In the genomic region with DNA sequence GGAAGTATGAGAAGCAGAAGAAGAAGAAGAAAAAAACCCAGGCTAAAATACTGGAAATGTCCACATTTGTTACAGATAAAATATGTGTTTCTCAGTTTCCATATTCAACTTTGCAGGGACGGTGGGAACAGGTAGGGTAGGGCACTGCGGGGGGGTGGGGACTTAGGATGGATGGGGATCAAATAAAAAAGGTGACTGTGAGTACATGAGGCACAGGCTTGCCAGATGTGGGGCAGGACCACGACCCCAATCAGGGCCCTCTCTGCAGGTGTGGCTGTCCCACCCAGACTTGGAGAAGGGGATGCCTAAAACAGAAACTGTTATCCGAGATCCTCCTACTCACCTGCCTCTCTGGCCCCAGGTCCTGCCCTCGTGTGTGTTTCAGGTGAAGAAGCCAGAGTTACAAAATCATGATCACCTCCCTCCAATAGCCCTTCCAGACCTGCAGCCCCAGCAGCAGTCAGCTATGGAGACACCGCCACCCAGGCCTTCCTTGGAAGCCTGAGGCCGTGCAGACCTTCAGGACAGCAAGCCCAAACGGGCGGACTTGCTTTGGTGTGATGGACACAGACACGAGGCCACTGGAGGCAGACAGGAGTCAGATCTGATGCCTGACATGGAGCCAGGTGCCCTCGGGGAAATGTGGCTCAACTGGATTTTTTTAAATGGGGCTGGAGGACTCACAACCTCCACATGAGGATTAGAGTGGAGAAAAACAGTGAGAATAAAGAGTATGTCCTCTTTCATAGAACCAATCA, we compare ENCODE assay signal across 6 cellular contexts.
DNase-seq lines count a peak whose midpoint lies in the region; ATAC-seq, FAIRE-seq and TF ChIP-seq lines count a peak whose summit lies in the region.
"Not testable (repeated sequence)": the region's sequence is repeated elsewhere in the genome, so short reads cannot be mapped to it uniquely, and the experiment has no call there.

No MANE protein-coding gene starts in this region.

- WGBS in K562 (ENCODE audit: insufficient coverage, low coverage, missing lambda C conversion rate), result 26% methylated on average over 3 of the region's 11 CpGs
- WGBS in HepG2 (ENCODE audit: low lambda C conversion rate), result 92% methylated on average over 4 of the region's 11 CpGs

- not testable (repeated sequence) for TF ChIP-seq EP300 in K562 (IDR thresholded peaks at IDR 0.05; ENCODE audit: low read length); HepG2 (IDR thresholded peaks at IDR 0.05; ENCODE audit: low read depth in 2 of 2, low read length in 2 of 2); HepG2 (CRISPR knock-in tag; IDR thresholded peaks at IDR 0.05; ENCODE audit: borderline replicate concordance)

- not testable (repeated sequence) for H3K36me3 Mint-ChIP-seq in activated CD8-positive, alpha-beta T cell treated with anti-CD3 and anti-CD28 coated beads for 36 hours (ENCODE audit: low read depth); stimulated activated naive CD8-positive, alpha-beta T cell treated with anti-CD3 and anti-CD28 coated beads, Interleukin-15, Interleukin-2, amounts not matched to agents 100 ng/mL and 50 ng/mL, for 24 hours (ENCODE audit: low read depth)

- not testable (repeated sequence) for H4K20me1 ChIP-seq in K562 (replicated peaks; ENCODE audit: control insufficient read depth, insufficient read depth, low read length); HepG2 (ENCODE audit: insufficient read depth, low read length)

- H3K4me1 Mint-ChIP-seq in activated CD8-positive, alpha-beta T cell treated with anti-CD3 and anti-CD28 coated beads for 36 hours (ENCODE audit: low read depth), result peaks cover 26% of the 10 kb centered on the region
- peaks cover 27% of the 10 kb centered on the region for H3K4me1 Mint-ChIP-seq in stimulated activated naive CD8-positive, alpha-beta T cell treated with anti-CD3 and anti-CD28 coated beads, Interleukin-15, Interleukin-2, amounts not matched to agents 100 ng/mL and 50 ng/mL, for 24 hours (ENCODE audit: low read depth)

- H3K36me3 ChIP-seq in Panc1 (ENCODE audit: control insufficient read depth, insufficient read depth, low read length); K562 (ENCODE audit: control insufficient read depth, insufficient read depth, low read length); HepG2 (replicated peaks in 1 of 2; ENCODE audit: control insufficient read depth in 1 of 2, insufficient read depth in 2 of 2, low read length in 2 of 2): not testable (repeated sequence)

- FAIRE-seq in K562 (lab: Jason Lieb, UNC), result peak; percentile 6
- not testable (repeated sequence) for FAIRE-seq in HepG2 (lab: Jason Lieb, UNC)

- H3K4me3 Mint-ChIP-seq in activated CD8-positive, alpha-beta T cell treated with anti-CD3 and anti-CD28 coated beads for 36 hours; stimulated activated naive CD8-positive, alpha-beta T cell treated with anti-CD3 and anti-CD28 coated beads, Interleukin-15, Interleukin-2, amounts not matched to agents 100 ng/mL and 50 ng/mL, for 24 hours: not testable (repeated sequence)

- intact Hi-C loops in Panc1 (cut with micrococcal nuclease; ENCODE audit: unreplicated experiment); activated CD8-positive, alpha-beta T cell treated with anti-CD3 and anti-CD28 coated beads for 36 hours (cut with micrococcal nuclease); K562 (cut with micrococcal nuclease); HepG2 (cut with micrococcal nuclease; ENCODE audit: unreplicated experiment): not testable (repeated sequence)

- H3K27me3 Mint-ChIP-seq in activated CD8-positive, alpha-beta T cell treated with anti-CD3 and anti-CD28 coated beads for 36 hours; stimulated activated naive CD8-positive, alpha-beta T cell treated with anti-CD3 and anti-CD28 coated beads, Interleukin-15, Interleukin-2, amounts not matched to agents 100 ng/mL and 50 ng/mL, for 24 hours: not testable (repeated sequence)

- not testable (repeated sequence) for H3K27me3 ChIP-seq in Panc1 (ENCODE audit: control insufficient read depth, insufficient read depth, low read length); K562 (ENCODE audit: control insufficient read depth in 2 of 2, insufficient read depth in 2 of 2, low read length in 2 of 2); HepG2 (ENCODE audit: control insufficient read depth in 1 of 2, insufficient read depth in 2 of 2, low read length in 2 of 2)

- not testable (repeated sequence) for H3K27ac ChIP-seq in Panc1 (ENCODE audit: low read length); K562 (ENCODE audit: extremely low read depth, low read depth, low read length); HepG2 (ENCODE audit: extremely low read length, insufficient read depth, low read length)

- not testable (repeated sequence) for H3K27ac Mint-ChIP-seq in activated CD8-positive, alpha-beta T cell treated with anti-CD3 and anti-CD28 coated beads for 36 hours
- peak overlapping the region; percentile 72 for H3K27ac Mint-ChIP-seq in stimulated activated naive CD8-positive, alpha-beta T cell treated with anti-CD3 and anti-CD28 coated beads, Interleukin-15, Interleukin-2, amounts not matched to agents 100 ng/mL and 50 ng/mL, for 24 hours

- in situ Hi-C loops in Panc1 (cut with HindIII; ENCODE audit: low pct_unique_long_range_greater_than_20kb, low sequenced_read_pairs); K562 (cut with MboI); HepG2 (cut with HindIII; ENCODE audit: extremely low pct_ligation_motif_present, low pct_unique_long_range_greater_than_20kb): not testable (repeated sequence)

- POLR2A ChIA-PET in Panc1 (lab: Charles Lee); activated CD8-positive, alpha-beta T cell treated with anti-CD3 and anti-CD28 coated beads for 36 hours (lab: Charles Lee); K562 (lab: Yijun Ruan, JAX); HepG2 (lab: Yijun Ruan, JAX): not testable (repeated sequence)

- H2AFZ ChIP-seq in K562 (ENCODE audit: low read depth, low read length); HepG2 (ENCODE audit: low read length): not testable (repeated sequence)

- ATAC-seq in HG03175 (IDR thresholded peaks at IDR 0.05; ENCODE audit: unreplicated experiment) (peak; percentile 6), Panc1 (peak; percentile 49; the same call in 1 of the 2 replicates), K562 (peak; percentile 40), HepG2 (peak; percentile 15; the same call in 1 of the 3 replicates)
- not testable (repeated sequence) for ATAC-seq in activated CD8-positive, alpha-beta T cell treated with anti-CD3 and anti-CD28 coated beads for 36 hours

- not testable (repeated sequence) for H3K4me2 ChIP-seq in K562 (ENCODE audit: insufficient read depth, low read length); HepG2 (ENCODE audit: low read depth, low read length)

- not testable (repeated sequence) for H3K9ac ChIP-seq in K562 (ENCODE audit: insufficient read depth in 1 of 2, low read depth in 2 of 2, low read length in 2 of 2); HepG2 (ENCODE audit: insufficient read depth, low read depth, low read length)

- not testable (repeated sequence) for H3K4me1 ChIP-seq in Panc1 (ENCODE audit: control insufficient read depth, insufficient read depth, low read length)
- H3K4me1 ChIP-seq in K562 (replicated peaks in 1 of 2; ENCODE audit: control insufficient read depth in 2 of 2, insufficient read depth in 2 of 2, low read length in 2 of 2) (peaks cover 7 to 11% of the 10 kb centered on the region in 2 experiments; a peak in 3 of 5 replicates), HepG2 (ENCODE audit: insufficient read depth, low read length) (peaks cover 14% of the 10 kb centered on the region)

- not testable (repeated sequence) for H3K4me3 ChIP-seq in Panc1 (ENCODE audit: low read depth in 2 of 2, low read length in 2 of 2); K562; HepG2 (replicated peaks in 1 of 3; ENCODE audit: insufficient read depth in 1 of 3, low read depth in 2 of 3, low read length in 3 of 3)

- not testable (repeated sequence) for TF ChIP-seq CTCF in Panc1 (IDR thresholded peaks at IDR 0.05); activated CD8-positive, alpha-beta T cell treated with anti-CD3 and anti-CD28 coated beads for 36 hours (IDR thresholded peaks at IDR 0.05); K562 (IDR thresholded peaks at IDR 0.05 in 2 of 3, conservative IDR thresholded peaks at IDR 0.05 in 1 of 3; ENCODE audit: insufficient read depth in 2 of 3, low read depth in 1 of 3, low read length in 3 of 3); HepG2 (CRISPR knock-in tag; IDR thresholded peaks at IDR 0.05)

- not testable (repeated sequence) for TF ChIP-seq POLR2A in K562 (conservative IDR thresholded peaks at IDR 0.05); HepG2 (IDR thresholded peaks at IDR 0.05; ENCODE audit: insufficient read depth in 1 of 2, low read depth in 2 of 2, low read length in 2 of 2)

- not testable (repeated sequence) for TF ChIP-seq RAD21 in K562 (CRISPR knock-in tag; conservative IDR thresholded peaks at IDR 0.05 in 1 of 2, IDR thresholded peaks at IDR 0.05 in 1 of 2); HepG2 (CRISPR knock-in tag; IDR thresholded peaks at IDR 0.05)

- BruUV-seq in Panc1 (replicated peaks; lab: Mats Ljungman, UMichigan); K562 (replicated peaks; lab: Mats Ljungman, UMichigan); HepG2 (replicated peaks; lab: Mats Ljungman, UMichigan): not testable (repeated sequence)

- DNase-seq in Panc1 (ENCODE audit: low read depth, low spot score); K562 (ENCODE audit: extremely low read depth in 1 of 4, low spot score in 3 of 4); HepG2 (ENCODE audit: low spot score): not testable (repeated sequence)
- DNase-seq in activated CD8-positive, alpha-beta T cell treated with anti-CD3 and anti-CD28 coated beads for 36 hours, result peak; percentile 11

- CTCF ChIA-PET in Panc1 (lab: Charles Lee); activated CD8-positive, alpha-beta T cell treated with anti-CD3 and anti-CD28 coated beads for 36 hours (lab: Charles Lee); K562 (lab: Yijun Ruan, JAX; ENCODE audit: low intra/inter-chr PET ratio); HepG2 (lab: Yijun Ruan, JAX; ENCODE audit: low intra/inter-chr PET ratio, low total read pairs): not testable (repeated sequence)

- H3K9me3 Mint-ChIP-seq in activated CD8-positive, alpha-beta T cell treated with anti-CD3 and anti-CD28 coated beads for 36 hours; stimulated activated naive CD8-positive, alpha-beta T cell treated with anti-CD3 and anti-CD28 coated beads, Interleukin-15, Interleukin-2, amounts not matched to agents 100 ng/mL and 50 ng/mL, for 24 hours: not testable (repeated sequence)

- H3K79me2 ChIP-seq in K562 (ENCODE audit: control insufficient read depth, insufficient read depth, low read length) (peaks cover 47% of the 10 kb centered on the region), HepG2 (ENCODE audit: insufficient read depth, low read length) (peaks cover 12% of the 10 kb centered on the region)

- H3K9me1 ChIP-seq in K562 (ENCODE audit: control insufficient read depth, insufficient read depth, low read length), result not testable (repeated sequence)

- not testable (repeated sequence) for H3K9me3 ChIP-seq in Panc1 (ENCODE audit: control insufficient read depth, insufficient read depth, low read depth, low read length); K562 (replicated peaks; ENCODE audit: control insufficient read depth, insufficient read depth, low read depth, low read length); HepG2 (ENCODE audit: low read length)
